Comparison of ENCODE assay signal across 8 cellular contexts in genomic region chr19:660793-661426, GRCh38. TPM values are rescaled to one million over a fixed set of nuclear protein-coding genes. Genes with fewer than 3 reads are reported as not detected.
A peak's percentile ranks its signal among the peaks of the same experiment; 100 is the strongest.
DNase-seq lines count a peak whose midpoint lies in the region; ATAC-seq and TF ChIP-seq lines count a peak whose summit lies in the region.

No MANE protein-coding gene starts in this region.

- H3K27me3 Mint-ChIP-seq in CD4-positive, alpha-beta memory T cell: peaks cover 0 to 3% of the 10 kb centered on the region in 2 donors
- H3K27me3 Mint-ChIP-seq in endodermal cell (ENCODE audit: insufficient read depth): peaks cover 8% of the 10 kb centered on the region

- intact Hi-C loops in CD4-positive, alpha-beta memory T cell (cut with micrococcal nuclease): loop anchor here (1.0 to 2.0 kb wide), 3 partner anchors 22 to 51 kb away; partner anchors contain the start of genes FGF22 and POLRMT

- peaks cover 0 to 4% (median 0%) of the 10 kb centered on the region in 8 donors for H3K9me3 Mint-ChIP-seq in CD4-positive, alpha-beta memory T cell
- H3K9me3 Mint-ChIP-seq in endodermal cell: peaks cover 7% of the 10 kb centered on the region

- H3K36me3 Mint-ChIP-seq in CD4-positive, alpha-beta memory T cell: peaks cover 3 to 35% of the 10 kb centered on the region in 2 donors
- no peaks in the 10 kb centered on the region for H3K36me3 Mint-ChIP-seq in endodermal cell (ENCODE audit: low read depth)

- H3K9ac ChIP-seq in OCI-LY3 (ENCODE audit: low read length) (peak overlapping the region; percentile 98), endodermal cell (ENCODE audit: extremely low read depth, low read length, poor library complexity, severe bottlenecking) (peak overlapping the region; percentile 80)

- H3K79me2 ChIP-seq in OCI-LY3 (ENCODE audit: low read length): peaks cover 76% of the 10 kb centered on the region

- no peaks in the 10 kb centered on the region for H3K9me3 ChIP-seq in CD4-positive, alpha-beta memory T cell (ENCODE audit: control insufficient read depth in 1 of 2, low read length in 2 of 2)
- H3K9me3 ChIP-seq in OCI-LY3 (ENCODE audit: insufficient read depth, low read length) (no peaks in the 10 kb centered on the region), endodermal cell (ENCODE audit: control insufficient read depth, low read length) (no peaks in the 10 kb centered on the region), neuron (ENCODE audit: low read length) (no peaks in the 10 kb centered on the region)

- H2AFZ ChIP-seq in OCI-LY3 (ENCODE audit: low read depth, low read length) (no peak overlapping the region), neuron (ENCODE audit: low read depth, low read length) (no peak overlapping the region)

- H3K4me1 Mint-ChIP-seq in CD4-positive, alpha-beta memory T cell: peaks cover 13 to 72% (median 49%) of the 10 kb centered on the region in 4 donors
- peaks cover 17% of the 10 kb centered on the region for H3K4me1 Mint-ChIP-seq in endodermal cell

- peak overlapping the region; percentile 96 for H3K27ac ChIP-seq in CD4-positive, alpha-beta memory T cell (ENCODE audit: low read depth, low read length)
- H3K27ac ChIP-seq in OCI-LY3 (ENCODE audit: low read length) (peak overlapping the region; percentile 61), endodermal cell (ENCODE audit: low read depth, low read length) (no peak overlapping the region)

- 85 to 87% methylated on average over 10 to 20 of the region's 20 CpGs for WGBS in endodermal cell (ENCODE audit: insufficient coverage in 1 of 2, insufficient read length in 1 of 2), 2 experiments

- TF ChIP-seq CTCF in OCI-LY3 (IDR thresholded peaks at IDR 0.05; ENCODE audit: low read depth, low read length): no peak
- TF ChIP-seq CTCF in endodermal cell (conservative IDR thresholded peaks at IDR 0.05): no peak

- H3K4me1 ChIP-seq in CD4-positive, alpha-beta memory T cell (ENCODE audit: insufficient read depth, low read length): peaks cover 68% of the 10 kb centered on the region
- peaks cover 30% of the 10 kb centered on the region for H3K4me1 ChIP-seq in OCI-LY3 (ENCODE audit: low read length)
- no peaks in the 10 kb centered on the region for H3K4me1 ChIP-seq in endodermal cell (ENCODE audit: control insufficient read depth, insufficient read depth, low read length)
- peaks cover 34% of the 10 kb centered on the region for H3K4me1 ChIP-seq in neuron (ENCODE audit: insufficient read depth, low read length)

- POLR2A ChIA-PET in CD4-positive, alpha-beta memory T cell (lab: Charles Lee; ENCODE audit: partially characterized antibody): interaction anchor here (0.5 to 6.1 kb wide), 19 partner anchors 12 to 543 kb away, joined by 3 to 54 read pairs (median 4); partner anchors contain the start of genes ARHGAP45, CDC34, FGF22 and POLRMT

- CTCF ChIA-PET in CD4-positive, alpha-beta memory T cell (lab: Charles Lee; ENCODE audit: partially characterized antibody): interaction anchor here (1.2 kb wide), 1 partner anchor 34 kb away, joined by 7 read pairs; no protein-coding TSS in a partner anchor

- peak overlapping the region; percentile 96 for H3K4me2 ChIP-seq in OCI-LY3 (ENCODE audit: low read length)

- no peaks in the 10 kb centered on the region for H3K27me3 ChIP-seq in CD4-positive, alpha-beta memory T cell (ENCODE audit: insufficient read depth, low read length)
- H3K27me3 ChIP-seq in OCI-LY3 (ENCODE audit: low read depth, low read length) (no peaks in the 10 kb centered on the region), endodermal cell (ENCODE audit: control insufficient read depth, insufficient read depth, low read length, poor library complexity, severe bottlenecking) (no peaks in the 10 kb centered on the region), neuron (ENCODE audit: insufficient read depth, low read length) (no peaks in the 10 kb centered on the region)

- ATAC-seq in GM21723 (IDR thresholded peaks at IDR 0.05; ENCODE audit: unreplicated experiment) (no peak), HG03159 (IDR thresholded peaks at IDR 0.05; ENCODE audit: unreplicated experiment) (no peak)

- peaks cover 6% of the 10 kb centered on the region for H3K36me3 ChIP-seq in CD4-positive, alpha-beta memory T cell (ENCODE audit: insufficient read depth, low read length)
- H3K36me3 ChIP-seq in OCI-LY3 (replicated peaks; ENCODE audit: low read depth, low read length) (peaks cover 21% of the 10 kb centered on the region), endodermal cell (ENCODE audit: control insufficient read depth, insufficient read depth, low read length) (no peaks in the 10 kb centered on the region), neuron (ENCODE audit: insufficient read depth, low read length) (peaks cover 9% of the 10 kb centered on the region)

- peak overlapping the region; percentile 97 to 100 (median 99) for H3K27ac Mint-ChIP-seq in CD4-positive, alpha-beta memory T cell
- H3K27ac Mint-ChIP-seq in endodermal cell: peak overlapping the region; percentile 90

- H3K4me3 ChIP-seq in CD4-positive, alpha-beta memory T cell (ENCODE audit: low read length in 2 of 2): peak overlapping the region; percentile 83 to 99
- H3K4me3 ChIP-seq in OCI-LY3 (ENCODE audit: low read length) (peak overlapping the region; percentile 92), endodermal cell (ENCODE audit: low read length) (peak overlapping the region; percentile 89), neuron (ENCODE audit: low read length) (peak overlapping the region; percentile 77)

- H3K4me3 Mint-ChIP-seq in CD4-positive, alpha-beta memory T cell: peak overlapping the region; percentile 94 to 100 (median 98)
- H3K4me3 Mint-ChIP-seq in endodermal cell: peak overlapping the region; percentile 68

- no peak for DNase-seq in CD4-positive, alpha-beta memory T cell
- peak; percentile 44 for DNase-seq in endodermal cell
- DNase-seq in effector CD8-positive, alpha-beta T cell (lab: John Stamatoyannopoulos, UW): no peak
- DNase-seq in NCI-H748 (lab: John Stamatoyannopoulos, UW; ENCODE audit: unreplicated experiment): no peak

- peaks cover 61% of the 10 kb centered on the region for H4K20me1 ChIP-seq in OCI-LY3 (ENCODE audit: insufficient read depth, low read length)

RNA-seq across cellular contexts. Expression of gene RNF126, which starts 2.1 kb away (rescaled TPM):
- 100 to 1,000 TPM; 105 to 112 TPM for total RNA-seq in CD4-positive, alpha-beta memory T cell
- polyA plus RNA-seq in CD4-positive, alpha-beta memory T cell: 10 to 100 TPM; 82.3 to 95.6 TPM
- total RNA-seq in endodermal cell: 10 to 100 TPM; 49.1 to 66.4 TPM
- polyA plus RNA-seq in endodermal cell (2013, experiment 1 of 2): 59.6 TPM
- 56.3 TPM for polyA plus RNA-seq in endodermal cell (2013, experiment 2 of 2)

RNA-seq across cellular contexts. Expression of gene FSTL3, which starts 15.3 kb away (rescaled TPM):
- total RNA-seq in CD4-positive, alpha-beta memory T cell: 1 to 10 TPM; 2.9 to 3.4 TPM
- polyA plus RNA-seq in CD4-positive, alpha-beta memory T cell: 1 to 10 TPM; 2.0 to 2.1 TPM
- total RNA-seq in endodermal cell: 10 to 100 TPM in 1 of 2 donors, 1 to 10 TPM in 1; 9.8 to 14.1 TPM
- polyA plus RNA-seq in endodermal cell (2013, experiment 1 of 2): 8.7 TPM
- 9.6 TPM for polyA plus RNA-seq in endodermal cell (2013, experiment 2 of 2)

RNA-seq across cellular contexts. Expression of gene FGF22, which starts 21.2 kb away (rescaled TPM):
- 1 to 10 TPM; 1.8 to 1.9 TPM for total RNA-seq in CD4-positive, alpha-beta memory T cell
- not detected for polyA plus RNA-seq in CD4-positive, alpha-beta memory T cell
- total RNA-seq in endodermal cell: under 1 TPM; 0.81 to 0.82 TPM
- 0.21 TPM for polyA plus RNA-seq in endodermal cell (2013, experiment 1 of 2)
- not detected for polyA plus RNA-seq in endodermal cell (2013, experiment 2 of 2)

RNA-seq across cellular contexts. Expression of gene POLRMT, which starts 27.6 kb away (rescaled TPM):
- total RNA-seq in CD4-positive, alpha-beta memory T cell: 100 to 1,000 TPM in 1 of 2 experiments, 10 to 100 TPM in 1; 98.9 to 103 TPM
- polyA plus RNA-seq in CD4-positive, alpha-beta memory T cell: 10 to 100 TPM; 31.6 to 58.4 TPM
- 10 to 100 TPM; 76.6 to 86.4 TPM for total RNA-seq in endodermal cell
- 58.5 TPM for polyA plus RNA-seq in endodermal cell (2013, experiment 1 of 2)
- polyA plus RNA-seq in endodermal cell (2013, experiment 2 of 2): 53.7 TPM

RNA-seq across cellular contexts. Expression of gene PRSS57, which starts 34.3 kb away (rescaled TPM):
- not detected for total RNA-seq in CD4-positive, alpha-beta memory T cell
- not detected for polyA plus RNA-seq in CD4-positive, alpha-beta memory T cell
- total RNA-seq in endodermal cell: not detected
- not detected for polyA plus RNA-seq in endodermal cell (2013, experiment 1 of 2)
- polyA plus RNA-seq in endodermal cell (2013, experiment 2 of 2): not detected
